15 cellular contexts compared by ENCODE assay signal in genomic region chr1:224262373-224263054, GRCh38.
DNase-seq lines count a peak whose midpoint lies in the region; ATAC-seq and TF ChIP-seq lines count a peak whose summit lies in the region.
"Had no signal": no experiment of that assay in that cellular context is flagged by ENCODE, and none has a peak within 500 bp of the region (broad histone marks: within the 10 kb centered on the region; RNA-seq: fewer than 3 reads in every experiment).

No MANE protein-coding gene starts in this region.

- H3K4me3 Mint-ChIP-seq in central memory CD8-positive, alpha-beta T cell = no peak overlapping the region
- H3K4me3 Mint-ChIP-seq in naive thymus-derived CD4-positive, alpha-beta T cell = peak overlapping the region in 6 of 10 donors; percentile 7 to 56 (median 16)
- H3K4me3 Mint-ChIP-seq: activated naive CD4-positive, alpha-beta T cell treated with anti-CD3 and anti-CD28 coated beads, Interleukin-2, amount 50 U/mL, for 24 hours; CD14-positive monocyte had no signal

- 50 to 66% (median 58%) methylated on average over 2 of the region's 2 CpGs for WGBS in psoas muscle, 3 donors

- H3K4me2 ChIP-seq in PC-3 (ENCODE audit: low read length) = no peak overlapping the region
- H3K4me2 ChIP-seq: smooth muscle cell had no signal

- H3F3A ChIP-seq in PC-3 (ENCODE audit: low read length, unreplicated experiment) = no peaks in the 10 kb centered on the region

- H3K4me3 ChIP-seq in PC-3 (ENCODE audit: low read length) (no peak overlapping the region), psoas muscle (no peak overlapping the region)
- H3K4me3 ChIP-seq in naive thymus-derived CD4-positive, alpha-beta T cell (ENCODE audit: low read length) = no peak overlapping the region
- H3K4me3 ChIP-seq: GM23248, left lung, smooth muscle cell had no signal

- no peak overlapping the region for H3K9ac ChIP-seq in PC-3 (ENCODE audit: low read length)
- H3K9ac ChIP-seq: GM23248 had no signal

- peak overlapping the region; percentile 16 for H3K27ac Mint-ChIP-seq in central memory CD8-positive, alpha-beta T cell (ENCODE audit: low read depth)
- peak overlapping the region in 7 of 9 donors; percentile 15 to 76 (median 62) for H3K27ac Mint-ChIP-seq in naive thymus-derived CD4-positive, alpha-beta T cell
- H3K27ac Mint-ChIP-seq: activated naive CD4-positive, alpha-beta T cell treated with anti-CD3 and anti-CD28 coated beads, Interleukin-2, amount 50 U/mL, for 24 hours had no signal

- no peaks in the 10 kb centered on the region for H3K9me2 ChIP-seq in PC-3 (replicated peaks; ENCODE audit: low read length)

- H3K9me3 Mint-ChIP-seq in central memory CD8-positive, alpha-beta T cell = no peaks in the 10 kb centered on the region
- no peaks in the 10 kb centered on the region for H3K9me3 Mint-ChIP-seq in naive thymus-derived CD4-positive, alpha-beta T cell
- H3K9me3 Mint-ChIP-seq: activated naive CD4-positive, alpha-beta T cell treated with anti-CD3 and anti-CD28 coated beads, Interleukin-2, amount 50 U/mL, for 24 hours; CD14-positive monocyte had no signal

- no TSS peak for BruUV-seq in PC-3 (replicated peaks; lab: Mats Ljungman, UMichigan)

- H3K9me3 ChIP-seq in PC-3 (ENCODE audit: low read length) (no peaks in the 10 kb centered on the region), psoas muscle (no peaks in the 10 kb centered on the region)
- H3K9me3 ChIP-seq in naive thymus-derived CD4-positive, alpha-beta T cell (ENCODE audit: control insufficient read depth in 2 of 3, low read length in 3 of 3) = no peaks in the 10 kb centered on the region
- H3K9me3 ChIP-seq: left lung had no signal

- no peak overlapping the region for H3K27ac ChIP-seq in PC-3 (ENCODE audit: low read length)
- H3K27ac ChIP-seq in naive thymus-derived CD4-positive, alpha-beta T cell (ENCODE audit: low read depth, low read length) = no peak overlapping the region
- H3K27ac ChIP-seq in psoas muscle = no peak overlapping the region
- H3K27ac ChIP-seq: GM23248, left lung had no signal

- no peaks in the 10 kb centered on the region for H4K20me1 ChIP-seq in PC-3 (ENCODE audit: low read length)

- H3K27me3 ChIP-seq in PC-3 (ENCODE audit: low read length) = no peaks in the 10 kb centered on the region
- H3K27me3 ChIP-seq in naive thymus-derived CD4-positive, alpha-beta T cell (ENCODE audit: control insufficient read depth in 2 of 2, insufficient read depth in 2 of 2, low read length in 2 of 2) = no peaks in the 10 kb centered on the region
- no peaks in the 10 kb centered on the region for H3K27me3 ChIP-seq in psoas muscle (ENCODE audit: insufficient read depth in 3 of 3, low read length in 2 of 3)
- H3K27me3 ChIP-seq: left lung had no signal

- no peaks in the 10 kb centered on the region for H3K4me1 Mint-ChIP-seq in central memory CD8-positive, alpha-beta T cell
- H3K4me1 Mint-ChIP-seq in naive thymus-derived CD4-positive, alpha-beta T cell = peaks cover 14 to 42% (median 20%) of the 10 kb centered on the region in 7 donors
- H3K4me1 Mint-ChIP-seq: CD14-positive monocyte had no signal

- no peak overlapping the region for H2AFZ ChIP-seq in PC-3 (ENCODE audit: low read length)
- H2AFZ ChIP-seq: GM23248 had no signal

- H3K79me2 ChIP-seq in PC-3 (ENCODE audit: low read length) = no peaks in the 10 kb centered on the region

- no peaks in the 10 kb centered on the region for H3K27me3 Mint-ChIP-seq in central memory CD8-positive, alpha-beta T cell
- H3K27me3 Mint-ChIP-seq in naive thymus-derived CD4-positive, alpha-beta T cell = no peaks in the 10 kb centered on the region
- H3K27me3 Mint-ChIP-seq: activated naive CD4-positive, alpha-beta T cell treated with anti-CD3 and anti-CD28 coated beads, Interleukin-2, amount 50 U/mL, for 24 hours had no signal

- CTCF ChIA-PET in PC-3 (lab: Charles Lee) = no interaction called here
- CTCF ChIA-PET in naive thymus-derived CD4-positive, alpha-beta T cell (lab: Charles Lee) = no interaction called here

- peak; percentile 45 for DNase-seq in ELR (ENCODE audit: low read depth)
- peak; percentile 28 for DNase-seq in PC-3
- no peak for DNase-seq in central memory CD8-positive, alpha-beta T cell (ENCODE audit: low spot score in 2 of 2)
- no peak for DNase-seq in naive thymus-derived CD4-positive, alpha-beta T cell
- DNase-seq in NCI-H1092 (lab: John Stamatoyannopoulos, UW) = no peak
- no peak for DNase-seq in psoas muscle
- DNase-seq: GM23248, left lung, NCI-H1930, NCI-H69 had no signal

- peaks cover 11% of the 10 kb centered on the region; the same call in 1 of the 2 replicates for H3K36me3 ChIP-seq in PC-3 (ENCODE audit: low read depth, low read length)
- peaks cover 0 to 15% (median 4%) of the 10 kb centered on the region in 3 experiments for H3K36me3 ChIP-seq in naive thymus-derived CD4-positive, alpha-beta T cell (ENCODE audit: control insufficient read depth in 2 of 3, insufficient read depth in 3 of 3, low read length in 3 of 3)
- H3K36me3 ChIP-seq in psoas muscle (ENCODE audit: insufficient read depth in 1 of 2, low read depth in 1 of 2) = peaks cover 2 to 43% of the 10 kb centered on the region in 2 donors

- POLR2A ChIA-PET in PC-3 (lab: Charles Lee; ENCODE audit: unreplicated experiment) = no interaction called here
- POLR2A ChIA-PET in naive thymus-derived CD4-positive, alpha-beta T cell (lab: Charles Lee) = no interaction called here

- ATAC-seq in PC-3 (0 out of 2 replicates have a peak, but pooled peaks have one; percentile 22), HG03095 (IDR thresholded peaks at IDR 0.05; ENCODE audit: unreplicated experiment) (no peak), GM18868 (IDR thresholded peaks at IDR 0.05; ENCODE audit: unreplicated experiment) (no peak), psoas muscle (no peak)
- ATAC-seq in central memory CD8-positive, alpha-beta T cell (replicated peaks; ENCODE audit: extremely low read depth, poor library complexity, severe bottlenecking) = no peak
- ATAC-seq in naive thymus-derived CD4-positive, alpha-beta T cell = no peak
- ATAC-seq: left lung had no signal

- peaks cover 11% of the 10 kb centered on the region for H3K36me3 Mint-ChIP-seq in central memory CD8-positive, alpha-beta T cell (ENCODE audit: insufficient read depth)
- H3K36me3 Mint-ChIP-seq in naive thymus-derived CD4-positive, alpha-beta T cell = peaks cover 11 to 42% (median 28%) of the 10 kb centered on the region in 5 donors

- H3K4me1 ChIP-seq in PC-3 (ENCODE audit: insufficient read depth, low read length) (peaks cover 12% of the 10 kb centered on the region), psoas muscle (no peaks in the 10 kb centered on the region)
- peaks cover 0 to 6% of the 10 kb centered on the region in 2 donors for H3K4me1 ChIP-seq in naive thymus-derived CD4-positive, alpha-beta T cell (ENCODE audit: control insufficient read depth in 2 of 2, insufficient read depth in 2 of 2, low read length in 2 of 2)
- H3K4me1 ChIP-seq: left lung had no signal

- intact Hi-C loops in PC-3 (cut with micrococcal nuclease) = no loop called here
- intact Hi-C loops in naive thymus-derived CD4-positive, alpha-beta T cell (cut with micrococcal nuclease) = loop anchor here (5.0 kb wide), 2 partner anchors 50 to 145 kb away; no protein-coding TSS in a partner anchor
- intact Hi-C loops in psoas muscle (cut with DNase I) = no loop called here

- no peak for TF ChIP-seq CTCF in PC-3 (conservative IDR thresholded peaks at IDR 0.05; ENCODE audit: low read depth, low read length)
- TF ChIP-seq CTCF in psoas muscle (IDR thresholded peaks at IDR 0.05) = no peak

Comparison
In these comparisons a context has a peak if more than half of its experiments do, and no peak if none do; other contexts are left out.
1. DNase-seq: peak in ELR (single experiment) and PC-3 (single experiment); none in central memory CD8-positive, alpha-beta T cell (0 of 2), naive thymus-derived CD4-positive, alpha-beta T cell (0 of 9), NCI-H1092 (single experiment) and psoas muscle (0 of 2).
2. intact Hi-C loops: an anchor here in naive thymus-derived CD4-positive, alpha-beta T cell (5.0 kb wide); none called in PC-3 and psoas muscle.